1 cellular context compared by ENCODE assay signal in genomic region chr12:53219116-53219955, GRCh38.
A peak's percentile ranks its signal among the peaks of the same experiment; 100 is the strongest.
TF ChIP-seq lines count a peak whose summit lies in the region.

No MANE protein-coding gene starts in this region.

TF ChIP-seq in IMR-90, 13 proteins besides CTCF, POLR2A, EP300 and RAD21:
- peak; percentile 75; the same call in 1 of the 2 replicates for TF ChIP-seq MXI1 (IDR thresholded peaks at IDR 0.05; ENCODE audit: borderline replicate concordance, low read depth, low read length)
- TF ChIP-seq CEBPB (IDR thresholded peaks at IDR 0.05; ENCODE audit: low read depth, low read length), result no peak
- TF ChIP-seq FOS (IDR thresholded peaks at IDR 0.05; ENCODE audit: low read depth, low read length), result no peak
- TF ChIP-seq, protein P1, sequence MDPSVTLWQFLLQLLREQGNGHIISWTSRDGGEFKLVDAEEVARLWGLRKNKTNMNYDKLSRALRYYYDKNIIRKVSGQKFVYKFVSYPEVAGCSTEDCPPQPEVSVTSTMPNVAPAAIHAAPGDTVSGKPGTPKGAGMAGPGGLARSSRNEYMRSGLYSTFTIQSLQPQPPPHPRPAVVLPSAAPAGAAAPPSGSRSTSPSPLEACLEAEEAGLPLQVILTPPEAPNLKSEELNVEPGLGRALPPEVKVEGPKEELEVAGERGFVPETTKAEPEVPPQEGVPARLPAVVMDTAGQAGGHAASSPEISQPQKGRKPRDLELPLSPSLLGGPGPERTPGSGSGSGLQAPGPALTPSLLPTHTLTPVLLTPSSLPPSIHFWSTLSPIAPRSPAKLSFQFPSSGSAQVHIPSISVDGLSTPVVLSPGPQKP (IDR thresholded peaks at IDR 0.05; ENCODE audit: borderline replicate concordance, low read depth, low read length), result no peak
- TF ChIP-seq MAZ (IDR thresholded peaks at IDR 0.05; ENCODE audit: borderline replicate concordance, low read depth, low read length), result no peak
- 0 out of 2 replicates have a peak, but pooled peaks have one; percentile 3 for TF ChIP-seq BHLHE40 (IDR thresholded peaks at IDR 0.05; ENCODE audit: low read depth, low read length)
- TF ChIP-seq, protein P2, sequence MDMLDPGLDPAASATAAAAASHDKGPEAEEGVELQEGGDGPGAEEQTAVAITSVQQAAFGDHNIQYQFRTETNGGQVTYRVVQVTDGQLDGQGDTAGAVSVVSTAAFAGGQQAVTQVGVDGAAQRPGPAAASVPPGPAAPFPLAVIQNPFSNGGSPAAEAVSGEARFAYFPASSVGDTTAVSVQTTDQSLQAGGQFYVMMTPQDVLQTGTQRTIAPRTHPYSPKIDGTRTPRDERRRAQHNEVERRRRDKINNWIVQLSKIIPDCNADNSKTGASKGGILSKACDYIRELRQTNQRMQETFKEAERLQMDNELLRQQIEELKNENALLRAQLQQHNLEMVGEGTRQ (IDR thresholded peaks at IDR 0.05; ENCODE audit: low read depth, low read length), result no peak
- no peak for TF ChIP-seq CHD1 (IDR thresholded peaks at IDR 0.05; ENCODE audit: low read depth, low read length)
